1 cellular context compared by ENCODE assay signal in the genomic region with DNA sequence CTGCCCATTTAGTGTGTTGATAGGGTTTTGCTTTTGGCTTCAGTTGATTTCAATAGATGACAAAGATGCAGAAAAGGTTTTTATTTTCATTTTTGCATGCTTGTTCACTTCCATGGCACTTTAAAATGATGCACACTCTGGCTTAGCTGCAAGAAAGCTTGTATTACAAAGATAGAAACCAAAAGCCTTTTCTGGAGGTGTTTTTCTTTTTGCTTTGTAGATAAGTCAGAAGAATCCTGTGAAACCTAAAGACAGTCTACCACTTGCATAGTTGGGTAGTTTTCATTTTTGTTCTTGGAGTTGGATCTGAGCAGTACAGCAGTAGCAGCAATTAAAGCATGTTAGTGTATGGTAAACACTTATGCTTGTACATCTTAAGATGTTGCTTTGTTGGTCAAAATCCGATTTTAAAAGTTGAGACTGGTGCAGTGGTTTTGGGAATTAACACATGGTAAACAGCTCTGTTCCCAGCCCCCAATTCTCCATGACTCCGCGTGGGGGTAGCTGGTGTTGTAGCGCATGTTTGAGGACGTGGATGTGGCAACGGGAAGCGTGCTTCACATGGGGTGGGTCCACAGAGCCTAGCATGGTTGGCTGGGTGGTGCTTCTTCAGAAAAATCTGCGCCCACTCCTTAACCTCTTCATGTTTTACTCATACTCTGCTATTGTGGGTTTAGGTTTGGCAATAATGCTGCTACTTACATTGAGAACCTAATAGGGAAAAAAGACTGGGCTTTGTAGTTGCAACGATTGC.
TF ChIP-seq lines count a peak whose summit lies in the region.

No MANE protein-coding gene starts in this region.

TF ChIP-seq in GM12878, 131 proteins besides CTCF, POLR2A, EP300 and RAD21:
- TF ChIP-seq IKZF2 (IDR thresholded peaks at IDR 0.05) (peak in 1 of 2 experiments; percentile 19; a peak in 1 of 4 replicates), JUNB (IDR thresholded peaks at IDR 0.05) (peak; percentile 50), RUNX3 (IDR thresholded peaks at IDR 0.05; ENCODE audit: low read length) (peak; percentile 65), MEF2A (IDR thresholded peaks at IDR 0.05; ENCODE audit: insufficient read depth, low read depth, low read length) (0 out of 2 replicates have a peak, but pooled peaks have one; percentile 14), SUPT20H (IDR thresholded peaks at IDR 0.05; ENCODE audit: borderline replicate concordance, control insufficient read depth, low read depth, low read length) (no peak), EGR1 (IDR thresholded peaks at IDR 0.05; ENCODE audit: borderline replicate concordance in 1 of 2, low read depth in 2 of 2, low read length in 2 of 2) (0 out of 3 replicates have a peak, but pooled peaks of 1 of the 2 experiments have one; percentile 20)
- TF ChIP-seq, protein P1, sequence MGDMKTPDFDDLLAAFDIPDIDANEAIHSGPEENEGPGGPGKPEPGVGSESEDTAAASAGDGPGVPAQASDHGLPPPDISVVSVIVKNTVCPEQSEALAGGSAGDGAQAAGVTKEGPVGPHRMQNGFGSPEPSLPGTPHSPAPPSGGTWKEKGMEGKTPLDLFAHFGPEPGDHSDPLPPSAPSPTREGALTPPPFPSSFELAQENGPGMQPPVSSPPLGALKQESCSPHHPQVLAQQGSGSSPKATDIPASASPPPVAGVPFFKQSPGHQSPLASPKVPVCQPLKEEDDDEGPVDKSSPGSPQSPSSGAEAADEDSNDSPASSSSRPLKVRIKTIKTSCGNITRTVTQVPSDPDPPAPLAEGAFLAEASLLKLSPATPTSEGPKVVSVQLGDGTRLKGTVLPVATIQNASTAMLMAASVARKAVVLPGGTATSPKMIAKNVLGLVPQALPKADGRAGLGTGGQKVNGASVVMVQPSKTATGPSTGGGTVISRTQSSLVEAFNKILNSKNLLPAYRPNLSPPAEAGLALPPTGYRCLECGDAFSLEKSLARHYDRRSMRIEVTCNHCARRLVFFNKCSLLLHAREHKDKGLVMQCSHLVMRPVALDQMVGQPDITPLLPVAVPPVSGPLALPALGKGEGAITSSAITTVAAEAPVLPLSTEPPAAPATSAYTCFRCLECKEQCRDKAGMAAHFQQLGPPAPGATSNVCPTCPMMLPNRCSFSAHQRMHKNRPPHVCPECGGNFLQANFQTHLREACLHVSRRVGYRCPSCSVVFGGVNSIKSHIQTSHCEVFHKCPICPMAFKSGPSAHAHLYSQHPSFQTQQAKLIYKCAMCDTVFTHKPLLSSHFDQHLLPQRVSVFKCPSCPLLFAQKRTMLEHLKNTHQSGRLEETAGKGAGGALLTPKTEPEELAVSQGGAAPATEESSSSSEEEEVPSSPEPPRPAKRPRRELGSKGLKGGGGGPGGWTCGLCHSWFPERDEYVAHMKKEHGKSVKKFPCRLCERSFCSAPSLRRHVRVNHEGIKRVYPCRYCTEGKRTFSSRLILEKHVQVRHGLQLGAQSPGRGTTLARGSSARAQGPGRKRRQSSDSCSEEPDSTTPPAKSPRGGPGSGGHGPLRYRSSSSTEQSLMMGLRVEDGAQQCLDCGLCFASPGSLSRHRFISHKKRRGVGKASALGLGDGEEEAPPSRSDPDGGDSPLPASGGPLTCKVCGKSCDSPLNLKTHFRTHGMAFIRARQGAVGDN (IDR thresholded peaks at IDR 0.05) = no peak
- TF ChIP-seq, protein P2, sequence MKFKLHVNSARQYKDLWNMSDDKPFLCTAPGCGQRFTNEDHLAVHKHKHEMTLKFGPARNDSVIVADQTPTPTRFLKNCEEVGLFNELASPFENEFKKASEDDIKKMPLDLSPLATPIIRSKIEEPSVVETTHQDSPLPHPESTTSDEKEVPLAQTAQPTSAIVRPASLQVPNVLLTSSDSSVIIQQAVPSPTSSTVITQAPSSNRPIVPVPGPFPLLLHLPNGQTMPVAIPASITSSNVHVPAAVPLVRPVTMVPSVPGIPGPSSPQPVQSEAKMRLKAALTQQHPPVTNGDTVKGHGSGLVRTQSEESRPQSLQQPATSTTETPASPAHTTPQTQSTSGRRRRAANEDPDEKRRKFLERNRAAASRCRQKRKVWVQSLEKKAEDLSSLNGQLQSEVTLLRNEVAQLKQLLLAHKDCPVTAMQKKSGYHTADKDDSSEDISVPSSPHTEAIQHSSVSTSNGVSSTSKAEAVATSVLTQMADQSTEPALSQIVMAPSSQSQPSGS (IDR thresholded peaks at IDR 0.05; ENCODE audit: low read length) = peak; percentile 12; the same call in 1 of the 2 replicates
